9 cellular contexts compared by ENCODE assay signal in the genomic region with DNA sequence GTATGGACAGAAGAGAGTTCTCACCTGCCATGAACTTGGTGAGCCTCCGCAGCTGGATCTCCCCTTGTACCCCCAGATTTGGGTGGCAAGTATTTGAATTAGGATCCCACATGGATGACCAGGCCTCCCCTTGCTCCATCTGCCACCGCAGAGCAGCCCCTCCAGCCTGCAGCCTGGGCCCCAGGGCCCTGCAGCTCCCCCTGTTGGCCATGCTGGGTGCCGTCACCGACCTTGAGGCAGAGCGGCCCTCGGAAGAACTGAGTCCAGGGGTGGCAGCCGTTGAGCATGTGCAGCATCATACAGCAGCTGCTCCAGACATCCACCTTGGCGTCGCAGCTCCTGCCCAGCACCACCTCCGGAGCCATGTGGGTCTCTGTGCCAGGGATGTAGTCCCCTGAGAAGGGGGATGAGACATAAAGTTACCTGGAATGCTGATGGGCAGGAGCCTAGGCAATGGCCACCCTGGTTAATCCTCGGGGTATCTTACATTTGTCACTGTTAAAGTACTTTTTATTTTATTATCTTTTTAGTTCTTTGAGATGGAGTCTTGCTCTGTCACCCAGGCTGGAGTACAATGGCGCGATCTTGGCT. TPM values are rescaled to one million over a fixed set of nuclear protein-coding genes. Genes with fewer than 3 reads are reported as not detected.
DNase-seq lines count a peak whose midpoint lies in the region; ATAC-seq and TF ChIP-seq lines count a peak whose summit lies in the region.
"Had no signal": no experiment of that assay in that cellular context is flagged by ENCODE, and none has a peak within 500 bp of the region (broad histone marks: within the 10 kb centered on the region; RNA-seq: fewer than 3 reads in every experiment).

No MANE protein-coding gene starts in this region.

- in situ Hi-C loops in G401 (cut with HindIII; ENCODE audit: low sequenced_read_pairs) = no loop called here

- peak; percentile 39; the same call in 1 of the 2 replicates for ATAC-seq in PC-3
- peak in 1 of 4 donors; percentile 24 for ATAC-seq in right lobe of liver
- no peak for ATAC-seq in GM21825 (IDR thresholded peaks at IDR 0.05; ENCODE audit: unreplicated experiment)

- H3F3A ChIP-seq in PC-3 (ENCODE audit: low read length, unreplicated experiment) = no peaks in the 10 kb centered on the region

- H3K4me3 ChIP-seq in PC-3 (ENCODE audit: low read length) (no peak overlapping the region), right lobe of liver (no peak overlapping the region), tibial nerve (no peak overlapping the region)

- no peaks in the 10 kb centered on the region for H3K27me3 ChIP-seq in PC-3 (ENCODE audit: low read length)
- no peaks in the 10 kb centered on the region for H3K27me3 ChIP-seq in right lobe of liver
- H3K27me3 ChIP-seq in tibial nerve = no peaks in the 10 kb centered on the region

- no peaks in the 10 kb centered on the region for H3K9me3 Mint-ChIP-seq in activated naive CD4-positive, alpha-beta T cell treated with anti-CD3 and anti-CD28 coated beads, Interleukin-2, amount 10 ng/mL, durations not matched to agents 7 days and 5 days

- H3K4me1 Mint-ChIP-seq in activated naive CD4-positive, alpha-beta T cell treated with anti-CD3 and anti-CD28 coated beads, Interleukin-2, amount 10 ng/mL, durations not matched to agents 7 days and 5 days = no peaks in the 10 kb centered on the region

- no peak for TF ChIP-seq POLR2A in right lobe of liver (IDR thresholded peaks at IDR 0.05)
- TF ChIP-seq POLR2A in tibial nerve (IDR thresholded peaks at IDR 0.05) = no peak

- H3K9me3 ChIP-seq in PC-3 (ENCODE audit: low read length) (no peaks in the 10 kb centered on the region), right lobe of liver (no peaks in the 10 kb centered on the region), tibial nerve (no peaks in the 10 kb centered on the region)

- no peak for TF ChIP-seq EP300 in tibial nerve (IDR thresholded peaks at IDR 0.05)

- no peaks in the 10 kb centered on the region for H4K20me1 ChIP-seq in PC-3 (ENCODE audit: low read length)

- intact Hi-C loops in PC-3 (cut with micrococcal nuclease) (no loop called here), right lobe of liver (cut with DNase I) (no loop called here)

- BruUV-seq in PC-3 (replicated peaks; lab: Mats Ljungman, UMichigan) = no TSS peak

- H3K9me2 ChIP-seq in PC-3 (replicated peaks; ENCODE audit: low read length) = no peaks in the 10 kb centered on the region

- 96% methylated on average over 3 of the region's 13 CpGs for WGBS in right lobe of liver (ENCODE audit: insufficient coverage, low coverage, low lambda C conversion rate, missing lambda C conversion rate)
- 73 to 76% methylated on average over 9 to 11 of the region's 13 CpGs for WGBS in tibial nerve, 2 donors

- no peaks in the 10 kb centered on the region for H3K27me3 Mint-ChIP-seq in activated naive CD4-positive, alpha-beta T cell treated with anti-CD3 and anti-CD28 coated beads, Interleukin-2, amount 10 ng/mL, durations not matched to agents 7 days and 5 days

- H3K79me2 ChIP-seq in PC-3 (ENCODE audit: low read length) = no peaks in the 10 kb centered on the region

- H3K27ac ChIP-seq in PC-3 (ENCODE audit: low read length) (no peak overlapping the region), right lobe of liver (no peak overlapping the region), tibial nerve (no peak overlapping the region)

- H3K27ac Mint-ChIP-seq in activated naive CD4-positive, alpha-beta T cell treated with anti-CD3 and anti-CD28 coated beads, Interleukin-2, amount 10 ng/mL, durations not matched to agents 7 days and 5 days = peak overlapping the region; percentile 37

- H3K4me1 ChIP-seq in PC-3 (ENCODE audit: insufficient read depth, low read length) = peaks cover 6% of the 10 kb centered on the region
- peaks cover 0 to 26% (median 12%) of the 10 kb centered on the region in 4 donors for H3K4me1 ChIP-seq in right lobe of liver
- H3K4me1 ChIP-seq in tibial nerve = peaks cover 0 to 14% (median 0%) of the 10 kb centered on the region in 4 donors

- H3K4me2 ChIP-seq in PC-3 (ENCODE audit: low read length) = no peak overlapping the region

- no peak overlapping the region for H2AFZ ChIP-seq in PC-3 (ENCODE audit: low read length)

- TF ChIP-seq CTCF in PC-3 (conservative IDR thresholded peaks at IDR 0.05; ENCODE audit: low read depth, low read length) (peak; percentile 91), right lobe of liver (IDR thresholded peaks at IDR 0.05) (peak; percentile 26 to 41 (median 31)), tibial nerve (IDR thresholded peaks at IDR 0.05) (peak in 3 of 5 experiments; percentile 14 to 36 (median 23))

- peaks cover 50% of the 10 kb centered on the region for H3K36me3 Mint-ChIP-seq in activated naive CD4-positive, alpha-beta T cell treated with anti-CD3 and anti-CD28 coated beads, Interleukin-2, amount 10 ng/mL, durations not matched to agents 7 days and 5 days

- no peak overlapping the region for H3K4me3 Mint-ChIP-seq in activated naive CD4-positive, alpha-beta T cell treated with anti-CD3 and anti-CD28 coated beads, Interleukin-2, amount 10 ng/mL, durations not matched to agents 7 days and 5 days

- H3K36me3 ChIP-seq in PC-3 (ENCODE audit: low read depth, low read length) (peaks cover 77% of the 10 kb centered on the region), right lobe of liver (peaks cover 7 to 71% (median 24%) of the 10 kb centered on the region in 4 donors), tibial nerve (peaks cover 0 to 86% (median 49%) of the 10 kb centered on the region in 3 donors)

- no peak overlapping the region for H3K9ac ChIP-seq in PC-3 (ENCODE audit: low read length)

- DNase-seq in GDM1 (lab: John Stamatoyannopoulos, UW) (peak; percentile 16), PC-3 (peak; percentile 31), right lobe of liver (peak in 1 of 3 donors; percentile 45), tibial nerve (ENCODE audit: low spot score in 2 of 2) (no peak), G401 (ENCODE audit: low spot score) (no peak), medulla oblongata (ENCODE audit: extremely low spot score) (no peak)
- DNase-seq in activated naive CD4-positive, alpha-beta T cell treated with anti-CD3 and anti-CD28 coated beads, Interleukin-2, amount 10 ng/mL, durations not matched to agents 7 days and 5 days = peak; percentile 71

- POLR2A ChIA-PET in PC-3 (lab: Charles Lee; ENCODE audit: unreplicated experiment) = no interaction called here

- CTCF ChIA-PET in PC-3 (lab: Charles Lee) = no interaction called here
- CTCF ChIA-PET in activated naive CD4-positive, alpha-beta T cell treated with anti-CD3 and anti-CD28 coated beads, Interleukin-2, amount 10 ng/mL, durations not matched to agents 7 days and 5 days (lab: Charles Lee) = interaction anchor here (1.2 to 4.7 kb wide), 8 partner anchors 13 to 136 kb away, joined by 4 to 41 read pairs (median 6); a partner anchor contains a TSS

RNA-seq across cellular contexts. Expression of a gene that starts 9.0 kb away (rescaled TPM):
- not detected in 2 replicates for total RNA-seq in PC-3 (2014; rRNA removed)
- total RNA-seq in right lobe of liver = not detected
- total RNA-seq in tibial nerve = not detected
- not detected in 2 replicates for total RNA-seq in G401 (2014; rRNA removed; shearing (Covaris generic))
- total RNA-seq: M059J had no signal

RNA-seq across cellular contexts. Expression of a gene that starts 45.9 kb away (rescaled TPM):
- total RNA-seq in PC-3 (2014; rRNA removed) (15.9 and 16.8 TPM in 2 replicates), right lobe of liver (1 to 10 TPM; 4.8 to 7.8 (median 6.3) TPM), tibial nerve (10 to 100 TPM in 3 of 4 donors, 1 to 10 TPM in 1; 9.6 to 15.6 (median 13.3) TPM)
- 17.5 and 17.8 TPM in 2 replicates for total RNA-seq in G401 (2014; rRNA removed; shearing (Covaris generic))

RNA-seq across cellular contexts. Expression of a gene that starts 49.2 kb away (rescaled TPM):
- total RNA-seq in PC-3 (2014; rRNA removed) (8.2 and 14.2 TPM in 2 replicates), right lobe of liver (1 to 10 TPM; 3.7 to 10.0 (median 5.1) TPM), tibial nerve (10 to 100 TPM; 19.2 to 42.9 (median 24.6) TPM)
- total RNA-seq in G401 (2014; rRNA removed; shearing (Covaris generic)) = 6.1 and 17.9 TPM in 2 replicates

Comparison
In these comparisons a context has a peak if more than half of its experiments do, and no peak if none do; other contexts are left out.
1. DNase-seq: peak in GDM1 (single experiment), PC-3 (single experiment) and activated naive CD4-positive, alpha-beta T cell treated with anti-CD3 and anti-CD28 coated beads, Interleukin-2, amount 10 ng/mL, durations not matched to agents 7 days and 5 days (single experiment); none in tibial nerve (0 of 2), G401 (single experiment) and medulla oblongata (single experiment).
2. CTCF ChIP-seq: peak in every context shown above with its lines; median percentile 91 in PC-3; 31 in right lobe of liver; 23 in tibial nerve.